8 cellular contexts compared by ENCODE assay signal in the genomic region with DNA sequence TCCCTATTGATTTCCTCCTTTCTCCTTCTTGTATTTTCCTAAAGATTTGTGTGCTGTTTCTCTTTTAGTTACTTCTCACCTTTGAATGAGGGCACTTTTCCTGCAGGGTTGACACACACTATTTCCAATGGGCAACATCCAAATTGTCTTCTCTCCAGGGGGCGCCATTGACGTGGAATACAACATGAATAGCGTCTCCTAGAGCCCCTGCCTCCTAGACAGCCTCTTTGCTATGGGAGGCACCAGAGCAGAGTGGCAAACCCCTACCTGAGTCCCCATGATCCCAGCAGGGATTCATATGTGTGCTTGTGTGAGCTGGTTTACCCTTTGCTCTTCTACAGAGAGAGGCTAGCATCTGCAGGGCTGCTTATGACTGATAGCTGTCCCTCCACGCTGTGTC.
DNase-seq lines count a peak whose midpoint lies in the region; ATAC-seq, FAIRE-seq and TF ChIP-seq lines count a peak whose summit lies in the region.

No MANE protein-coding gene starts in this region.

- no peak for FAIRE-seq in D721Med (lab: Jason Lieb, UNC)

- H3K4me3 Mint-ChIP-seq in T-helper 17 cell: no peak overlapping the region

- TF ChIP-seq CTCF in D721Med (IDR thresholded peaks at IDR 0.05; ENCODE audit: insufficient read depth, missing control alignments) (peak; percentile 79), astrocyte of the cerebellum (IDR thresholded peaks at IDR 0.05; ENCODE audit: low read depth, low read length, missing control alignments) (peak; percentile 42)

- H3K27me3 Mint-ChIP-seq in T-helper 17 cell: no peaks in the 10 kb centered on the region

- no peaks in the 10 kb centered on the region for H3K9me3 ChIP-seq in T-helper 17 cell (ENCODE audit: control insufficient read depth, low read length, poor library complexity, severe bottlenecking)

- DNase-seq in D721Med (ENCODE audit: insufficient read length, low spot score): peak; percentile 33
- DNase-seq in Kasumi-1 (lab: John Stamatoyannopoulos, UW): peak; percentile 44 to 73
- DNase-seq in T-helper 17 cell: peak in 1 of 3 donors; percentile 21
- DNase-seq in astrocyte of the cerebellum (ENCODE audit: low read depth): peak; percentile 43
- DNase-seq in iPS DF 19.7 (ENCODE audit: low read depth, low spot score): peak; percentile 33
- peak; percentile 75 for DNase-seq in stimulated activated CD4-positive, alpha-beta T cell treated with anti-CD3 and anti-CD28 coated beads, Interleukin-15, amount 100 ng/mL, for 24 hours
- no peak for DNase-seq in HPDE6-E6E7 (ENCODE audit: extremely low spot score)

- H3K4me3 ChIP-seq in astrocyte of the cerebellum (ENCODE audit: low read depth, low read length): no peak overlapping the region

- peaks cover 4% of the 10 kb centered on the region for H3K4me1 Mint-ChIP-seq in T-helper 17 cell

- no peak overlapping the region for H3K27ac Mint-ChIP-seq in T-helper 17 cell

- in situ Hi-C loops in astrocyte of the cerebellum (cut with HindIII; ENCODE audit: low sequenced_read_pairs): loop anchor here (25.0 kb wide), 1 partner anchor 391 kb away; no protein-coding TSS in a partner anchor

- ATAC-seq in T-helper 17 cell (peak; percentile 41), HG02885 (IDR thresholded peaks at IDR 0.05; ENCODE audit: poor library complexity, unreplicated experiment) (no peak)

- no peaks in the 10 kb centered on the region for H3K36me3 Mint-ChIP-seq in T-helper 17 cell (ENCODE audit: low read depth)
